In genomic region chr2:24920813-24921441, GRCh38 we compare ENCODE assay signal across 1 cellular context.
TF ChIP-seq lines count a peak whose summit lies in the region.

No MANE protein-coding gene starts in this region.

TF ChIP-seq in SK-N-SH treated with all-trans-retinoic acid at 6 μM for 48 hours, 23 proteins besides CTCF, POLR2A, EP300 and RAD21 (continued from another document):
- TF ChIP-seq, protein P1, sequence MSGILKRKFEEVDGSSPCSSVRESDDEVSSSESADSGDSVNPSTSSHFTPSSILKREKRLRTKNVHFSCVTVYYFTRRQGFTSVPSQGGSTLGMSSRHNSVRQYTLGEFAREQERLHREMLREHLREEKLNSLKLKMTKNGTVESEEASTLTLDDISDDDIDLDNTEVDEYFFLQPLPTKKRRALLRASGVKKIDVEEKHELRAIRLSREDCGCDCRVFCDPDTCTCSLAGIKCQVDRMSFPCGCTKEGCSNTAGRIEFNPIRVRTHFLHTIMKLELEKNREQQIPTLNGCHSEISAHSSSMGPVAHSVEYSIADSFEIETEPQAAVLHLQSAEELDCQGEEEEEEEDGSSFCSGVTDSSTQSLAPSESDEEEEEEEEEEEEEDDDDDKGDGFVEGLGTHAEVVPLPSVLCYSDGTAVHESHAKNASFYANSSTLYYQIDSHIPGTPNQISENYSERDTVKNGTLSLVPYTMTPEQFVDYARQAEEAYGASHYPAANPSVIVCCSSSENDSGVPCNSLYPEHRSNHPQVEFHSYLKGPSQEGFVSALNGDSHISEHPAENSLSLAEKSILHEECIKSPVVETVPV (CRISPR knock-in tag; IDR thresholded peaks at IDR 0.05) = no peak
- TF ChIP-seq ZC3H10 (CRISPR knock-in tag; IDR thresholded peaks at IDR 0.05) (no peak), ESRRG (CRISPR knock-in tag; IDR thresholded peaks at IDR 0.05) (no peak)
